Comparison of ENCODE assay signal across 8 cellular contexts in genomic region chr15:77118787-77119410, GRCh38. TPM values are rescaled to one million over a fixed set of nuclear protein-coding genes. Genes with fewer than 3 reads are reported as not detected.
DNase-seq lines count a peak whose midpoint lies in the region; ATAC-seq and TF ChIP-seq lines count a peak whose summit lies in the region.

No MANE protein-coding gene starts in this region.

- POLR2A ChIA-PET in CD4-positive, alpha-beta T cell (lab: Charles Lee): interaction anchor here (1.8 kb wide), 1 partner anchor 42 kb away, joined by 5 read pairs; no protein-coding TSS in a partner anchor

- no peaks in the 10 kb centered on the region for H3K9me3 Mint-ChIP-seq in CD4-positive, alpha-beta T cell
- no peaks in the 10 kb centered on the region for H3K9me3 Mint-ChIP-seq in activated naive CD4-positive, alpha-beta T cell treated with anti-CD3 and anti-CD28 coated beads for 36 hours

- H3K4me3 Mint-ChIP-seq in CD4-positive, alpha-beta T cell: no peak overlapping the region
- no peak overlapping the region for H3K4me3 Mint-ChIP-seq in activated naive CD4-positive, alpha-beta T cell treated with anti-CD3 and anti-CD28 coated beads for 36 hours

- peaks cover 4 to 8% of the 10 kb centered on the region in 2 donors for H3K36me3 ChIP-seq in psoas muscle (ENCODE audit: insufficient read depth in 1 of 2, low read depth in 1 of 2)

- no peak overlapping the region for H3K27ac Mint-ChIP-seq in CD4-positive, alpha-beta T cell
- H3K27ac Mint-ChIP-seq in activated naive CD4-positive, alpha-beta T cell treated with anti-CD3 and anti-CD28 coated beads for 36 hours: no peak overlapping the region

- H3K9me3 ChIP-seq in CD4-positive, alpha-beta T cell (ENCODE audit: control insufficient read depth, low read length): no peaks in the 10 kb centered on the region
- H3K9me3 ChIP-seq in psoas muscle: no peaks in the 10 kb centered on the region

- H3K4me1 Mint-ChIP-seq in CD4-positive, alpha-beta T cell (ENCODE audit: low read depth): no peaks in the 10 kb centered on the region
- H3K4me1 Mint-ChIP-seq in activated naive CD4-positive, alpha-beta T cell treated with anti-CD3 and anti-CD28 coated beads for 36 hours (ENCODE audit: low read depth): peaks cover 8% of the 10 kb centered on the region

- CTCF ChIA-PET in CD4-positive, alpha-beta T cell (lab: Charles Lee): interaction anchor here (0.9 to 2.9 kb wide), 7 partner anchors 40 to 428 kb away, joined by 3 to 25 read pairs (median 3); no protein-coding TSS in a partner anchor
- CTCF ChIA-PET in activated naive CD4-positive, alpha-beta T cell treated with anti-CD3 and anti-CD28 coated beads for 36 hours (lab: Charles Lee): interaction anchor here (0.6 to 4.9 kb wide), 20 partner anchors 12 to 428 kb away, joined by 3 to 36 read pairs (median 4); no protein-coding TSS in a partner anchor

- no peaks in the 10 kb centered on the region for H3K27me3 ChIP-seq in CD4-positive, alpha-beta T cell (ENCODE audit: control insufficient read depth, insufficient read depth, low read length)
- H3K27me3 ChIP-seq in psoas muscle (ENCODE audit: insufficient read depth in 3 of 3, low read length in 2 of 3): no peaks in the 10 kb centered on the region

- ATAC-seq in CD4-positive, alpha-beta T cell (ENCODE audit: poor library complexity): peak; percentile 59
- ATAC-seq in psoas muscle (peak in 3 of 4 donors; percentile 37 to 74 (median 57)), HG03025 (IDR thresholded peaks at IDR 0.05; ENCODE audit: low FRiP score, unreplicated experiment) (no peak), GM18505 (IDR thresholded peaks at IDR 0.05; ENCODE audit: unreplicated experiment) (no peak)

- peak in 3 of 10 experiments; percentile 9 to 22 (median 16) for DNase-seq in CD4-positive, alpha-beta T cell
- DNase-seq in H4 (ENCODE audit: low spot score) (peak; percentile 67), NCI-H526 (lab: John Stamatoyannopoulos, UW) (peak; percentile 35 to 77), glomerular visceral epithelial cell (ENCODE audit: extremely low spot score) (peak; percentile 70), psoas muscle (no peak)
- DNase-seq in activated naive CD4-positive, alpha-beta T cell treated with anti-CD3 and anti-CD28 coated beads for 36 hours: peak; percentile 64

- H3K4me1 ChIP-seq in psoas muscle: no peaks in the 10 kb centered on the region

- TF ChIP-seq CTCF in CD4-positive, alpha-beta T cell (IDR thresholded peaks at IDR 0.05): peak; percentile 65
- peak; percentile 68 for TF ChIP-seq CTCF in psoas muscle (IDR thresholded peaks at IDR 0.05)

- no peak for TF ChIP-seq POLR2A in GM18505 (IDR thresholded peaks at IDR 0.05; ENCODE audit: borderline replicate concordance, extremely low read depth, insufficient read depth, insufficient read length)

- intact Hi-C loops in CD4-positive, alpha-beta T cell (cut with DNase I, micrococcal nuclease): loop anchor here (1.0 to 10.0 kb wide), 4 partner anchors 144 to 424 kb away; no protein-coding TSS in a partner anchor
- intact Hi-C loops in activated naive CD4-positive, alpha-beta T cell treated with anti-CD3 and anti-CD28 coated beads for 36 hours (cut with micrococcal nuclease): loop anchor here (1.0 to 5.0 kb wide), 4 partner anchors 68 to 424 kb away; no protein-coding TSS in a partner anchor
- intact Hi-C loops in psoas muscle (cut with DNase I): no loop called here

- WGBS in psoas muscle, 3 donors: 47 to 54% (median 52%) methylated on average over 3 of the region's 3 CpGs

- peaks cover under 1% of the 10 kb centered on the region for H3K36me3 Mint-ChIP-seq in CD4-positive, alpha-beta T cell (ENCODE audit: low read depth)
- peaks cover under 1% of the 10 kb centered on the region for H3K36me3 Mint-ChIP-seq in activated naive CD4-positive, alpha-beta T cell treated with anti-CD3 and anti-CD28 coated beads for 36 hours (ENCODE audit: low read depth)

- no peak overlapping the region for H3K27ac ChIP-seq in CD4-positive, alpha-beta T cell (ENCODE audit: low read depth, low read length)
- no peak overlapping the region for H3K27ac ChIP-seq in psoas muscle

- no peaks in the 10 kb centered on the region for H3K27me3 Mint-ChIP-seq in CD4-positive, alpha-beta T cell
- H3K27me3 Mint-ChIP-seq in activated naive CD4-positive, alpha-beta T cell treated with anti-CD3 and anti-CD28 coated beads for 36 hours (ENCODE audit: low read depth): no peaks in the 10 kb centered on the region

- no peak overlapping the region for H3K4me3 ChIP-seq in psoas muscle

RNA-seq across cellular contexts. Expression of gene TSPAN3, which starts 48.0 kb away (rescaled TPM):
- 10 to 100 TPM; 14.7 to 15.5 TPM for total RNA-seq in CD4-positive, alpha-beta T cell
- total RNA-seq in H4 (2014; rRNA removed; shearing (Covaris generic)): 423 and 537 TPM in 2 replicates
- total RNA-seq in activated naive CD4-positive, alpha-beta T cell treated with anti-CD3 and anti-CD28 coated beads for 36 hours: 10 to 100 TPM; 21.9 to 24.9 TPM
- 100 to 1,000 TPM; 179 to 215 (median 207) TPM for total RNA-seq in psoas muscle
- 100 to 1,000 TPM; 146 to 330 (median 210) TPM for polyA plus RNA-seq in psoas muscle

Comparison
In these comparisons a context has a peak if more than half of its experiments do, and no peak if none do; other contexts are left out.
1. ATAC-seq: peak in CD4-positive, alpha-beta T cell (single experiment) and psoas muscle (3 of 4); none in HG03025 (single experiment) and GM18505 (single experiment).
2. DNase-seq: peak in H4 (single experiment), NCI-H526 (2 of 2), activated naive CD4-positive, alpha-beta T cell treated with anti-CD3 and anti-CD28 coated beads for 36 hours (single experiment) and glomerular visceral epithelial cell (single experiment); none in psoas muscle (0 of 2).
3. RNA of gene TSPAN3, which starts 48.0 kb away (total RNA-seq): 423 to 537 TPM in H4 and 179 to 215 TPM in psoas muscle; 21.9 to 24.9 TPM in activated naive CD4-positive, alpha-beta T cell treated with anti-CD3 and anti-CD28 coated beads for 36 hours and 14.7 to 15.5 TPM in CD4-positive, alpha-beta T cell; every median in the first group is over 4 times any median in the second.
4. intact Hi-C loops: an anchor here in CD4-positive, alpha-beta T cell (1.0 to 10.0 kb wide) and activated naive CD4-positive, alpha-beta T cell treated with anti-CD3 and anti-CD28 coated beads for 36 hours (1.0 to 5.0 kb wide); none called in psoas muscle.